Comparison of ENCODE assay signal across 1 cellular context in the genomic region with DNA sequence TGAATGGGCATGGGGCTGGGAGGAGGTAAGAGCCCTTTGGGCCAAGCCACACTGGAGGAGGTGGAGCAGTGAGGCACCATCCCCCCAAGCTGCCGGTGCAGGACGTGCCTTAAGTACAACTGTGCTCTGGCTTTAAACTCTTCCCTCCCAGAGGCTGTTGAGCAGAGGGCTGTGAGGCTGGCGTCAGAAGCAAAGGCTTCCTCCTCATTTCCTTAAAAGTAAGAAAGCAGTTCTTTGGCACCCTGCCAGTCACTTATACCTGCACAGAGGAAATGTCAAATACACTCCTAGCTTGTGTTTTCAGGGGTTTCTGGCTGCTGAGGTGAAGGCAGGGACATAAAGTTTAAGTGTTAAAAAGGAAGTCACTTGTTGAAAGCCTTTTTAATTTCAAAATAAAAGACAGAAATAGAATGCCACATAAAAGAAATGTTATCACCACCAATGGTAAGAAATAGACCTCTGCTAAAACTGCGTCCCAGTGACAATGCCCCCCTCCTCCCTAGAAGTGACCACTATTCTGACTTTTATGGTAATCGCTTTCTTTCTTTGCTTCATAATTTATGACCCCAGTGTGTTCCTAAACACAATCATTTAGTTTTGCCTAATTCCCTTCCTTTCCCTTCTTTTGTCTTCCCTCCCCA.
TF ChIP-seq lines count a peak whose summit lies in the region.

No MANE protein-coding gene starts in this region.

TF ChIP-seq in IMR-90, 13 proteins besides CTCF, POLR2A, EP300 and RAD21 (continued from another document):
- TF ChIP-seq MAFK (IDR thresholded peaks at IDR 0.05; ENCODE audit: low read depth, low read length), result no peak
- no peak for TF ChIP-seq RCOR1 (IDR thresholded peaks at IDR 0.05; ENCODE audit: insufficient replicate concordance, low read length)
- TF ChIP-seq RFX5 (IDR thresholded peaks at IDR 0.05; ENCODE audit: low read depth, low read length), result no peak
- no peak for TF ChIP-seq NFE2L2 (IDR thresholded peaks at IDR 0.05; ENCODE audit: low read depth, low read length)
